ENCODE assay signal across 8 cellular contexts in the genomic region with DNA sequence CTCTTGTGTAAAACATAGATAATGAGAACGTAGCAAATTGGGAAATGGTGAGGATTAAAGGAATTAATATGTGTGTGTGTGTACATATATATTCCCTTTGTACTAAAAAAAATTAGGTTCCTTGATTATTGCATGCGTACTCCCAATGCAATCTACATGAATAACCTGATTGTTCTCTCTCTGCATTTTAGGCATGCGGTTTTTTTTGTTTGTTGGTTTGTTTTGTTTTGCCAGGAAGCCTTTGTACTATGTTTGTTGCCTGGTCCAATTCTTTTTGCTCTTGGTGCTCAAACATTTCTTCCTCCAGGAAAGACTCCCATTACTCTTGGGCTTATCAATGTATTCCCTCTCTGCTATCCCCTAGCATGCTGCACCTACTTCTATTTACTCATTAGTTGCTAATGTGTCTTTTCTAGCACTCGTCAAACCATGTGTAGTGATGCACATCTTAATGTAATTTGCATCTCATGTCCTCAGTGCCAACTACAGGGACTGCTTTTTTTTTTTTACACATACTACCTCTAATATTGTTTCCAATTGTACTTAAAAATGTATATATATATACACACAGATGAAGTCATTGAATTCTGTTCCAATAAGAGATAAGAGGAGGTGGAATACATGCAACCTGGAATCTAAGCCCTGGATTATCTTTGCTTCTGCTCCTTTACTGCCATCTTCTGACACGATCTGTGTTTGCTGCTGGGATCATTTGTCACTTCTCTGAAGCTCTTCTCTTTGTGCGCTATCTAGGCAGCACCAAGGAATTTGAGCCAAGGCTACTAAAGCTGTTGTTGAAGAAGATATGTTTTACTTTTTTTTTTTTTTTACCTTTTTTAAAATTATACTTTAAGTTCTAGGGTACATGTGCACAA.
DNase-seq lines count a peak whose midpoint lies in the region; ATAC-seq and TF ChIP-seq lines count a peak whose summit lies in the region.

No MANE protein-coding gene starts in this region.

- peak; percentile 60 for TF ChIP-seq CTCF in BE2C (IDR thresholded peaks at IDR 0.05; ENCODE audit: low read depth, low read length)
- no peak for TF ChIP-seq CTCF in upper lobe of right lung (IDR thresholded peaks at IDR 0.05)
- no peak for TF ChIP-seq CTCF in lower leg skin (IDR thresholded peaks at IDR 0.05)

- H3K4me3 Mint-ChIP-seq in activated naive CD4-positive, alpha-beta T cell treated with anti-CD3 and anti-CD28 coated beads, Interleukin-2, amount 10 ng/mL, durations not matched to agents 7 days and 5 days = no peak overlapping the region

- H3K27ac Mint-ChIP-seq in activated naive CD4-positive, alpha-beta T cell treated with anti-CD3 and anti-CD28 coated beads, Interleukin-2, amount 10 ng/mL, durations not matched to agents 7 days and 5 days = no peak overlapping the region

- H3K4me3 ChIP-seq in BE2C (ENCODE audit: low read depth, low read length) (no peak overlapping the region), upper lobe of right lung (no peak overlapping the region), lower leg skin (ENCODE audit: low read depth, poor library complexity, severe bottlenecking) (no peak overlapping the region)

- H3K4me1 ChIP-seq in BE2C (no peaks in the 10 kb centered on the region), upper lobe of right lung (no peaks in the 10 kb centered on the region)

- intact Hi-C loops in upper lobe of right lung (cut with DNase I) = no loop called here
- intact Hi-C loops in lower leg skin (cut with DNase I; ENCODE audit: low total_unique reads) = no loop called here

- H3K9me3 ChIP-seq in BE2C (no peaks in the 10 kb centered on the region), upper lobe of right lung (no peaks in the 10 kb centered on the region)

- H3K4me1 Mint-ChIP-seq in activated naive CD4-positive, alpha-beta T cell treated with anti-CD3 and anti-CD28 coated beads, Interleukin-2, amount 10 ng/mL, durations not matched to agents 7 days and 5 days = no peaks in the 10 kb centered on the region

- no peaks in the 10 kb centered on the region for H3K36me3 Mint-ChIP-seq in activated naive CD4-positive, alpha-beta T cell treated with anti-CD3 and anti-CD28 coated beads, Interleukin-2, amount 10 ng/mL, durations not matched to agents 7 days and 5 days

- CTCF ChIA-PET in activated naive CD4-positive, alpha-beta T cell treated with anti-CD3 and anti-CD28 coated beads, Interleukin-2, amount 10 ng/mL, durations not matched to agents 7 days and 5 days (lab: Charles Lee) = no interaction called here

- DNase-seq in BE2C (peak; percentile 4), NCI-H82 treated with DMSO at 0.1 percent for 48 hours (lab: John Stamatoyannopoulos, UW; ENCODE audit: unreplicated experiment) (peak; percentile 53), iPS-NIHi11 (ENCODE audit: low spot score) (peak; percentile 13), upper lobe of right lung (no peak), lower leg skin (ENCODE audit: low spot score in 2 of 2) (no peak)
- DNase-seq in activated naive CD4-positive, alpha-beta T cell treated with anti-CD3 and anti-CD28 coated beads, Interleukin-2, amount 10 ng/mL, durations not matched to agents 7 days and 5 days = no peak

- no peak overlapping the region for H3K27ac ChIP-seq in upper lobe of right lung

- 54 to 63% methylated on average over 6 of the region's 6 CpGs for WGBS in lower leg skin, 2 donors

- H3K9me3 Mint-ChIP-seq in activated naive CD4-positive, alpha-beta T cell treated with anti-CD3 and anti-CD28 coated beads, Interleukin-2, amount 10 ng/mL, durations not matched to agents 7 days and 5 days = no peaks in the 10 kb centered on the region

- peak; percentile 69 for ATAC-seq in GM19467 (IDR thresholded peaks at IDR 0.05; ENCODE audit: unreplicated experiment)
- no peak for ATAC-seq in upper lobe of right lung
- ATAC-seq in HG03457 (IDR thresholded peaks at IDR 0.05; ENCODE audit: unreplicated experiment) = no peak

- H3K27me3 Mint-ChIP-seq in activated naive CD4-positive, alpha-beta T cell treated with anti-CD3 and anti-CD28 coated beads, Interleukin-2, amount 10 ng/mL, durations not matched to agents 7 days and 5 days = no peaks in the 10 kb centered on the region

- H3K36me3 ChIP-seq in BE2C (no peaks in the 10 kb centered on the region), upper lobe of right lung (no peaks in the 10 kb centered on the region)

- no peaks in the 10 kb centered on the region for H3K27me3 ChIP-seq in BE2C
- H3K27me3 ChIP-seq in upper lobe of right lung = no peaks in the 10 kb centered on the region

- no peak for TF ChIP-seq POLR2A in lower leg skin (IDR thresholded peaks at IDR 0.05)

Comparison
In these comparisons a context has a peak if more than half of its experiments do, and no peak if none do; other contexts are left out.
1. DNase-seq: peak in BE2C (single experiment), NCI-H82 treated with DMSO at 0.1 percent for 48 hours (single experiment) and iPS-NIHi11 (single experiment); none in activated naive CD4-positive, alpha-beta T cell treated with anti-CD3 and anti-CD28 coated beads, Interleukin-2, amount 10 ng/mL, durations not matched to agents 7 days and 5 days (single experiment), upper lobe of right lung (single experiment) and lower leg skin (0 of 2).